11 cellular contexts compared by ENCODE assay signal in genomic region chr10:30057421-30057841, GRCh38. TPM values are rescaled to one million over a fixed set of nuclear protein-coding genes. Genes with fewer than 3 reads are reported as not detected.
DNase-seq lines count a peak whose midpoint lies in the region; ATAC-seq, FAIRE-seq and TF ChIP-seq lines count a peak whose summit lies in the region.
"Had no signal": no experiment of that assay in that cellular context is flagged by ENCODE, and none has a peak within 500 bp of the region (broad histone marks: within the 10 kb centered on the region; RNA-seq: fewer than 3 reads in every experiment).

No MANE protein-coding gene starts in this region.

- no peak overlapping the region for H3K27ac Mint-ChIP-seq in naive B cell

- peaks cover 27% of the 10 kb centered on the region for H3K27me3 ChIP-seq in left ventricle myocardium inferior (ENCODE audit: low read depth)

- peaks cover 43 to 50% (median 46%) of the 10 kb centered on the region in 3 donors for H3K27me3 Mint-ChIP-seq in naive B cell

- TF ChIP-seq CTCF in left ventricle myocardium inferior (IDR thresholded peaks at IDR 0.05; ENCODE audit: borderline replicate concordance) = no peak
- TF ChIP-seq CTCF in choroid plexus epithelial cell (conservative IDR thresholded peaks at IDR 0.05; ENCODE audit: low read depth, low read length) = no peak
- TF ChIP-seq CTCF in D721Med (IDR thresholded peaks at IDR 0.05; ENCODE audit: insufficient read depth, missing control alignments) = no peak

- H3K36me3 ChIP-seq in left ventricle myocardium inferior = no peaks in the 10 kb centered on the region
- H3K36me3 ChIP-seq: BLaER1 treated with 17β-estradiol and CSF1 and Interleukin-3, amounts not matched to agents 10 nM and 100 nM had no signal

- no peaks in the 10 kb centered on the region for H3K9me3 ChIP-seq in left ventricle myocardium inferior (replicated peaks)
- H3K9me3 ChIP-seq: BLaER1 treated with 17β-estradiol and CSF1 and Interleukin-3, amounts not matched to agents 10 nM and 100 nM had no signal

- intact Hi-C loops in left ventricle myocardium inferior (cut with micrococcal nuclease) = no loop called here
- intact Hi-C loops in left ventricle myocardium superior (cut with micrococcal nuclease) = no loop called here

- peaks cover 49% of the 10 kb centered on the region for H3K4me1 ChIP-seq in left ventricle myocardium inferior

- H3K4me3 Mint-ChIP-seq in naive B cell = peak overlapping the region in 6 of 8 donors; percentile 17 to 75 (median 66)

- no peak for FAIRE-seq in D721Med (lab: Jason Lieb, UNC)
- FAIRE-seq in GM12891 (lab: Jason Lieb, UNC) = no peak

- H3K9me3 Mint-ChIP-seq in naive B cell = peaks cover 0 to 4% (median 0%) of the 10 kb centered on the region in 7 donors

- no peak for ATAC-seq in left ventricle myocardium superior
- ATAC-seq in naive B cell (ENCODE audit: low read depth in 2 of 2) = no peak
- no peak for ATAC-seq in GM21447 (IDR thresholded peaks at IDR 0.05; ENCODE audit: unreplicated experiment)

- H3K27ac ChIP-seq in left ventricle myocardium inferior (replicated peaks) = peak overlapping the region; percentile 95
- H3K27ac ChIP-seq: BLaER1 treated with 17β-estradiol and CSF1 and Interleukin-3, amounts not matched to agents 10 nM and 100 nM had no signal

- peaks cover 8 to 13% (median 9%) of the 10 kb centered on the region in 3 donors for H3K4me1 Mint-ChIP-seq in naive B cell

- H3K36me3 Mint-ChIP-seq in naive B cell = peaks cover 3 to 7% of the 10 kb centered on the region in 2 donors

- DNase-seq in left ventricle myocardium inferior = no peak
- no peak for DNase-seq in left ventricle myocardium superior
- DNase-seq in choroid plexus epithelial cell (ENCODE audit: low read depth) = peak; percentile 17
- DNase-seq in naive B cell = no peak
- DNase-seq in D721Med (ENCODE audit: insufficient read length, low spot score) = no peak
- DNase-seq in GM12891 (ENCODE audit: insufficient read length, low spot score) = no peak
- DNase-seq in effector CD8-positive, alpha-beta T cell (lab: John Stamatoyannopoulos, UW) = no peak
- DNase-seq: NCI-H2029 treated with DMSO at 0.1 percent for 48 hours, SIG-M5 had no signal

- no peak for TF ChIP-seq POLR2A in GM12891 (IDR thresholded peaks at IDR 0.05; ENCODE audit: low read depth, low read length)

- H3K4me3 ChIP-seq in left ventricle myocardium inferior (peak overlapping the region; percentile 88), choroid plexus epithelial cell (ENCODE audit: low read depth, low read length) (peak overlapping the region; percentile 34)
- H3K4me3 ChIP-seq: BLaER1 treated with 17β-estradiol and CSF1 and Interleukin-3, amounts not matched to agents 10 nM and 100 nM had no signal

TF ChIP-seq in GM12891, 5 proteins besides CTCF, POLR2A, EP300 and RAD21:
- TF ChIP-seq SPI1 (IDR thresholded peaks at IDR 0.05; ENCODE audit: low read depth, low read length) = no peak
- no peak for TF ChIP-seq TAF1 (IDR thresholded peaks at IDR 0.05; ENCODE audit: low read depth, low read length)
TF ChIP-seq in GM12891: peak in this region for 0.

RNA-seq across cellular contexts. Expression of gene JCAD, which starts 2.0 kb away (rescaled TPM):
- total RNA-seq in left ventricle myocardium inferior = 23.5 TPM
- 30.4 TPM for total RNA-seq in left ventricle myocardium superior
- 1 to 10 TPM in 1 of 6 donors, under 1 TPM in 1, not detected in 4; 0.07 to 1.6 TPM for polyA plus RNA-seq in naive B cell (ENCODE audit: low read depth in 6 of 6)
- 0.05 TPM for polyA plus RNA-seq in GM12891 (2012; ENCODE audit: low read depth, missing spikeins)
